In genomic region chr4:338759-339097, GRCh38 we compare ENCODE assay signal across 1 cellular context.
TF ChIP-seq lines count a peak whose summit lies in the region.

No MANE protein-coding gene starts in this region.

TF ChIP-seq in WTC11, 78 proteins besides CTCF, POLR2A, EP300 and RAD21 (continued from another document):
- no peak for TF ChIP-seq ZNF317 (CRISPR knock-in tag; IDR thresholded peaks at IDR 0.05; ENCODE audit: borderline replicate concordance, low read depth)
- TF ChIP-seq ZNF232 (CRISPR knock-in tag; IDR thresholded peaks at IDR 0.05) = no peak
- TF ChIP-seq ZBTB43 (CRISPR knock-in tag; IDR thresholded peaks at IDR 0.05) = no peak
